In genomic region chr7:151010002-151010306, GRCh38 we compare ENCODE assay signal across 1 cellular context.
TF ChIP-seq lines count a peak whose summit lies in the region.

No MANE protein-coding gene starts in this region.

TF ChIP-seq in HCT116, 20 proteins besides CTCF, POLR2A, EP300 and RAD21:
- TF ChIP-seq EGR1 (IDR thresholded peaks at IDR 0.05; ENCODE audit: low read depth) (no peak), ELF1 (IDR thresholded peaks at IDR 0.05; ENCODE audit: borderline replicate concordance, low read depth) (no peak), CBX3 (IDR thresholded peaks at IDR 0.05; ENCODE audit: low read depth) (no peak), ZNF274 (IDR thresholded peaks at IDR 0.05; ENCODE audit: low read depth, low read length) (no peak)
